ENCODE assay signal across 9 cellular contexts in the genomic region with DNA sequence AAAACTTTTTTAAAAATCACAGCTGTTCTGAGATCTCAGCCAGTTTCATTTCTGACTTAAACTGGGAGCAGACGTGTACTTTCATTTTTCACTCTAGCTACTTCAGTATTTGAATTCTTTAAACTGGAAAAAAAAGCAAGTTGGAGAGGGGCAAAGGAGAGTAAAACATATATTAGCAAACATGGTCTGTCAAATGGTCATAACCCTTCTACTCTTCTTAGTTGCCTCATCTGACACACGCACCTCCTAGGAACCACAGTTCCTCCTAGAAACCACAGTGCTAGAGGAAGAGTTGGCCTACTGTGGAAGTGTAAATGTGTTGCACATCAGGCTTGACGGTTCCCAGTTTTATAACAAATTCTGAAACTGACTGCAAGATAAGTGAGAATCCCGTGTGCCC. TPM values are rescaled to one million over a fixed set of nuclear protein-coding genes. Genes with fewer than 3 reads are reported as not detected.
DNase-seq lines count a peak whose midpoint lies in the region; ATAC-seq and TF ChIP-seq lines count a peak whose summit lies in the region.
"Had no signal": no experiment of that assay in that cellular context is flagged by ENCODE, and none has a peak within 500 bp of the region (broad histone marks: within the 10 kb centered on the region; RNA-seq: fewer than 3 reads in every experiment).

No MANE protein-coding gene starts in this region.

- no peaks in the 10 kb centered on the region for H3K4me1 Mint-ChIP-seq in H9

- no peaks in the 10 kb centered on the region for H3K79me2 ChIP-seq in H9 (ENCODE audit: insufficient read depth, low read length)

- H2BK5ac ChIP-seq in H9 (ENCODE audit: insufficient read length, low read length): no peak overlapping the region

- no peaks in the 10 kb centered on the region for H3K4me1 ChIP-seq in H9 (ENCODE audit: insufficient read depth, low read length)

- H3T11ph ChIP-seq in H9 (ENCODE audit: low read length): no peak overlapping the region

- H3K4me3 Mint-ChIP-seq in H9: no peak overlapping the region

- H2BK120ac ChIP-seq in H9 (ENCODE audit: low read depth, low read length, poor library complexity, severe bottlenecking): no peak overlapping the region

- no peaks in the 10 kb centered on the region for H3K9me3 Mint-ChIP-seq in H9

- H3K27ac Mint-ChIP-seq in H9: no peak overlapping the region

- no peaks in the 10 kb centered on the region for H3K9me3 ChIP-seq in H9 (ENCODE audit: control insufficient read depth, low read depth, low read length)
- H3K9me3 ChIP-seq: BLaER1 treated with 17β-estradiol and CSF1 and Interleukin-3, amounts not matched to agents 10 nM and 100 nM had no signal

- no peak overlapping the region for H3K27ac ChIP-seq in H9 (ENCODE audit: insufficient read length, low read depth, low read length)

- H2BK20ac ChIP-seq in H9 (ENCODE audit: low read depth, low read length, poor library complexity, severe bottlenecking): no peak overlapping the region

- H4K91ac ChIP-seq in H9 (ENCODE audit: insufficient read length, low read depth, low read length): no peak overlapping the region

- no peak overlapping the region for H2AK5ac ChIP-seq in H9 (ENCODE audit: insufficient read length, low read length)

- H3K36me3 Mint-ChIP-seq in H9 (ENCODE audit: insufficient read depth in 1 of 3, low read depth in 3 of 3): peaks cover 25 to 73% (median 49%) of the 10 kb centered on the region in 3 experiments

- H3K27me3 Mint-ChIP-seq in H9 (ENCODE audit: low read depth): no peaks in the 10 kb centered on the region

- no peak overlapping the region for H4K5ac ChIP-seq in H9 (ENCODE audit: insufficient read length, low read depth, low read length)

- H3K56ac ChIP-seq in H9 (ENCODE audit: insufficient read length, low read depth, low read length): no peak overlapping the region

- no peak overlapping the region for H2BK12ac ChIP-seq in H9 (ENCODE audit: insufficient read length, low read depth, low read length)

- no peak overlapping the region for H3K4ac ChIP-seq in H9 (ENCODE audit: low read depth, low read length)

- H2AFZ ChIP-seq in H9 (ENCODE audit: low read length): no peak overlapping the region

- no peak overlapping the region for H3K9ac ChIP-seq in H9 (ENCODE audit: extremely low read depth, insufficient read length, low read length)

- no peak overlapping the region for H3K14ac ChIP-seq in H9 (ENCODE audit: insufficient read depth, low read length)

- no peaks in the 10 kb centered on the region for H4K20me1 ChIP-seq in H9 (ENCODE audit: control insufficient read depth, insufficient read depth, insufficient read length)

- no peak for TF ChIP-seq CTCF in H9 (conservative IDR thresholded peaks at IDR 0.05)

- H3K79me1 ChIP-seq in H9 (ENCODE audit: insufficient read depth, low read depth, low read length, poor library complexity, severe bottlenecking): no peaks in the 10 kb centered on the region

- H2BK15ac ChIP-seq in H9 (ENCODE audit: low read depth, low read length): no peak overlapping the region

- H3K23me2 ChIP-seq in H9 (ENCODE audit: insufficient read length, low read depth, low read length, poor library complexity, severe bottlenecking): no peaks in the 10 kb centered on the region

- DNase-seq in AML-193 (lab: John Stamatoyannopoulos, UW): peak; percentile 14 to 38
- DNase-seq in NOMO-1 (lab: John Stamatoyannopoulos, UW; ENCODE audit: unreplicated experiment in 2 of 2): peak; percentile 38 to 78
- DNase-seq in H9: no peak
- no peak for DNase-seq in Right ventricle myocardium superior
- no peak for DNase-seq in NCI-H2029 treated with DMSO at 0.1 percent for 48 hours (lab: John Stamatoyannopoulos, UW)
- DNase-seq in NCI-H1930 (lab: John Stamatoyannopoulos, UW): no peak

- ATAC-seq in GM19023 (IDR thresholded peaks at IDR 0.05; ENCODE audit: unreplicated experiment): peak; percentile 55
- ATAC-seq in HG02885 (IDR thresholded peaks at IDR 0.05; ENCODE audit: poor library complexity, unreplicated experiment): peak; percentile 69
- no peak for ATAC-seq in Right ventricle myocardium superior (ENCODE audit: poor library complexity)

- H3K4me2 ChIP-seq in H9 (ENCODE audit: insufficient read depth, insufficient read length, low read length): no peak overlapping the region

- H3K27me3 ChIP-seq in H9 (ENCODE audit: insufficient read depth, low read length): no peaks in the 10 kb centered on the region
- H3K27me3 ChIP-seq: BLaER1 treated with 17β-estradiol and CSF1 and Interleukin-3, amounts not matched to agents 10 nM and 100 nM had no signal

- intact Hi-C loops in Right ventricle myocardium superior (cut with DNase I): no loop called here

- no peak overlapping the region for H4K8ac ChIP-seq in H9 (replicated peaks; ENCODE audit: insufficient read length, low read depth, low read length)

- no peak overlapping the region for H3K18ac ChIP-seq in H9 (ENCODE audit: insufficient read length, low read depth, low read length)

- WGBS in H9 (ENCODE audit: extremely low coverage, insufficient read length, low lambda C conversion rate): no CpG with 5 or more reads among the region's 4 CpGs

- no peak overlapping the region for H3K23ac ChIP-seq in H9 (ENCODE audit: insufficient read length, low read depth, low read length)

RNA-seq across cellular contexts. Expression of a gene that starts 47.2 kb away (rescaled TPM):
- 85.7 and 86.1 TPM in 2 replicates for total RNA-seq in H9 (2021)
- 56.8 TPM for total RNA-seq in Right ventricle myocardium superior

RNA-seq across cellular contexts. Expression of a gene that starts 58.0 kb away (rescaled TPM):
- total RNA-seq in H9 (2021) (16.5 and 20.7 TPM in 2 replicates), Right ventricle myocardium superior (28.8 TPM)

Comparison
In these comparisons a context has a peak if more than half of its experiments do, and no peak if none do; other contexts are left out.
1. DNase-seq: peak in AML-193 (2 of 2) and NOMO-1 (2 of 2); none in H9 (single experiment), Right ventricle myocardium superior (single experiment), NCI-H2029 treated with DMSO at 0.1 percent for 48 hours (single experiment) and NCI-H1930 (0 of 2).